ENCODE assay signal across 9 cellular contexts in the genomic region with DNA sequence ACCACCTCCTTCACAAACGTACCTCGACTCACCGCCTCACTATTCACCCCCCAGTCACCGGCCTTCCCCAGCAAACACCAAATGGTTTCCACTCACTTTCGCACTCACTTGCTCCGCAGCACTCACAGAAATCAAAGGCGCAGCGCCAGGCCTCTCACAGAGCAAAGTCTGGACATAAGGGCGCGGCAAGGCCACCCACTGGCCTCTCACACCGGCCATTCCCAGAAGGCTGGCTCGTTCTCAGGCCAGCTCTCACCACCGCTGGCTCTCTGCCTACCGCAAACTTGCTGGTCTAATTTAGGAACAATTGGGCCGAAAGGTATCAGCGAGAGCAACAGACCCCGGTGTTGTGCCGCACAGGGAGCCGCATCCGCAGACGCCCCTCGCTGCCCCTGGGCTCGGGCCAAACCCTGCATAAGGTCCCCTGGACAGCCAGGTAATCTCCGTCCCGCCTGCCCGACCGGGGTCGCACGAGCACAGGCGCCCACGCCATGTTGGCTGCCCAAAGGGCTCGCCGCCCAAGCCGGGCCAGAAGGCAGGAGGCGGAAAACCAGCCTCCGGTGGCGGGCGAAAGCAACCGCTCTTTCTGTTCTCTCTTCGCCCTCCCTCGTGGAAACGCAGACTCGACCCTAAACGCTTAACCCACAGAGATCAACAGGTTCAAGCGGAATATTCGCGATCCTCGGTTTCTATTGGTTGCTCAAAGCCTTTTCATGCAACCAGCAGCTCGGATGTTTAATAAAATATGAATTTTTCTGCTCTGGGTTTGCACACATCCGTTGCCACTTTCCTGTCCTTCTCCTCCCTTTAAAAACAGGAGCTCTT. TPM values are rescaled to one million over a fixed set of nuclear protein-coding genes. Genes with fewer than 3 reads are reported as not detected.
DNase-seq lines count a peak whose midpoint lies in the region; ATAC-seq and TF ChIP-seq lines count a peak whose summit lies in the region.
"Had no signal": no experiment of that assay in that cellular context is flagged by ENCODE, and none has a peak within 500 bp of the region (broad histone marks: within the 10 kb centered on the region; RNA-seq: fewer than 3 reads in every experiment).

No MANE protein-coding gene starts in this region.

- peaks cover 18 to 27% (median 25%) of the 10 kb centered on the region in 3 donors for H3K36me3 ChIP-seq in tibial artery

- no peak for DNase-seq in activated CD8-positive, alpha-beta memory T cell treated with anti-CD3 and anti-CD28 coated beads, Interleukin-2, amount 10 ng/mL, durations not matched to agents 7 days and 5 days
- no peak for DNase-seq in activated CD8-positive, alpha-beta memory T cell treated with anti-CD3 and anti-CD28 coated beads, Interleukin-2, amount 50 U/mL, for 48 hours
- peak; percentile 49 for DNase-seq in activated naive CD8-positive, alpha-beta T cell treated with anti-CD3 and anti-CD28 coated beads, Interleukin-2, amount 10 ng/mL, durations not matched to agents 7 days and 5 days
- DNase-seq in left colon = peak; percentile 48 to 64
- DNase-seq in tibial artery = peak; percentile 71 to 86
- no peak for DNase-seq in DMS 273 (lab: John Stamatoyannopoulos, UW; ENCODE audit: unreplicated experiment)
- DNase-seq in medulla oblongata (ENCODE audit: extremely low spot score) = no peak
- DNase-seq in NCI-H1092 treated with DMSO at 0.1 percent for 48 hours (lab: John Stamatoyannopoulos, UW) = no peak

- TF ChIP-seq CTCF in tibial artery (IDR thresholded peaks at IDR 0.05) = no peak

- POLR2A ChIA-PET in activated naive CD8-positive, alpha-beta T cell treated with anti-CD3 and anti-CD28 coated beads, Interleukin-2, amount 10 ng/mL, durations not matched to agents 7 days and 5 days (lab: Charles Lee) = no interaction called here

- CTCF ChIA-PET in activated CD8-positive, alpha-beta memory T cell treated with anti-CD3 and anti-CD28 coated beads, Interleukin-2, amount 10 ng/mL, durations not matched to agents 7 days and 5 days (lab: Charles Lee) = no interaction called here

- no peaks in the 10 kb centered on the region for H3K9me3 ChIP-seq in tibial artery

- peak overlapping the region; percentile 45 for H3K27ac Mint-ChIP-seq in activated CD8-positive, alpha-beta memory T cell treated with anti-CD3 and anti-CD28 coated beads, Interleukin-2, amount 10 ng/mL, durations not matched to agents 7 days and 5 days
- peak overlapping the region; percentile 79 for H3K27ac Mint-ChIP-seq in activated naive CD8-positive, alpha-beta T cell treated with anti-CD3 and anti-CD28 coated beads, Interleukin-2, amount 10 ng/mL, durations not matched to agents 7 days and 5 days

- H3K4me3 ChIP-seq in tibial artery = peak overlapping the region; percentile 79 to 84

- peaks cover 0 to 31% (median 16%) of the 10 kb centered on the region in 4 donors for H3K4me1 ChIP-seq in tibial artery

- no peaks in the 10 kb centered on the region for H3K9me3 Mint-ChIP-seq in activated CD8-positive, alpha-beta memory T cell treated with anti-CD3 and anti-CD28 coated beads, Interleukin-2, amount 10 ng/mL, durations not matched to agents 7 days and 5 days (ENCODE audit: low read depth)
- peaks cover 1% of the 10 kb centered on the region for H3K9me3 Mint-ChIP-seq in activated naive CD8-positive, alpha-beta T cell treated with anti-CD3 and anti-CD28 coated beads, Interleukin-2, amount 10 ng/mL, durations not matched to agents 7 days and 5 days

- peak overlapping the region; percentile 48 for H3K4me3 Mint-ChIP-seq in activated CD8-positive, alpha-beta memory T cell treated with anti-CD3 and anti-CD28 coated beads, Interleukin-2, amount 10 ng/mL, durations not matched to agents 7 days and 5 days
- peak overlapping the region; percentile 55 for H3K4me3 Mint-ChIP-seq in activated naive CD8-positive, alpha-beta T cell treated with anti-CD3 and anti-CD28 coated beads, Interleukin-2, amount 10 ng/mL, durations not matched to agents 7 days and 5 days

- peak overlapping the region; percentile 70 to 95 for H3K27ac ChIP-seq in tibial artery

- ATAC-seq in activated CD8-positive, alpha-beta memory T cell treated with anti-CD3 and anti-CD28 coated beads, Interleukin-2, amount 10 ng/mL, durations not matched to agents 7 days and 5 days = no peak
- no peak for ATAC-seq in activated naive CD8-positive, alpha-beta T cell treated with anti-CD3 and anti-CD28 coated beads, Interleukin-2, amount 10 ng/mL, durations not matched to agents 7 days and 5 days (ENCODE audit: low read depth)
- peak; percentile 86 for ATAC-seq in left colon

- H3K27me3 ChIP-seq in tibial artery = no peaks in the 10 kb centered on the region

- H3K36me3 Mint-ChIP-seq in activated CD8-positive, alpha-beta memory T cell treated with anti-CD3 and anti-CD28 coated beads, Interleukin-2, amount 10 ng/mL, durations not matched to agents 7 days and 5 days = peaks cover 5% of the 10 kb centered on the region
- peaks cover 1% of the 10 kb centered on the region for H3K36me3 Mint-ChIP-seq in activated naive CD8-positive, alpha-beta T cell treated with anti-CD3 and anti-CD28 coated beads, Interleukin-2, amount 10 ng/mL, durations not matched to agents 7 days and 5 days

- intact Hi-C loops in left colon (cut with DNase I, micrococcal nuclease) = no loop called here
- intact Hi-C loops in tibial artery (cut with DNase I; ENCODE audit: low total_unique reads) = no loop called here

- H3K4me1 Mint-ChIP-seq in activated CD8-positive, alpha-beta memory T cell treated with anti-CD3 and anti-CD28 coated beads, Interleukin-2, amount 10 ng/mL, durations not matched to agents 7 days and 5 days = peaks cover 37% of the 10 kb centered on the region
- peaks cover 33% of the 10 kb centered on the region for H3K4me1 Mint-ChIP-seq in activated naive CD8-positive, alpha-beta T cell treated with anti-CD3 and anti-CD28 coated beads, Interleukin-2, amount 10 ng/mL, durations not matched to agents 7 days and 5 days

- peaks cover 95% of the 10 kb centered on the region for H3K27me3 Mint-ChIP-seq in activated CD8-positive, alpha-beta memory T cell treated with anti-CD3 and anti-CD28 coated beads, Interleukin-2, amount 10 ng/mL, durations not matched to agents 7 days and 5 days
- H3K27me3 Mint-ChIP-seq in activated naive CD8-positive, alpha-beta T cell treated with anti-CD3 and anti-CD28 coated beads, Interleukin-2, amount 10 ng/mL, durations not matched to agents 7 days and 5 days = peaks cover 92% of the 10 kb centered on the region

RNA-seq across cellular contexts. Expression of a gene that starts 2.9 kb away (rescaled TPM):
- not detected for total RNA-seq in activated CD8-positive, alpha-beta memory T cell treated with anti-CD3 and anti-CD28 coated beads, Interleukin-2, amount 10 ng/mL, durations not matched to agents 7 days and 5 days
- total RNA-seq in activated naive CD8-positive, alpha-beta T cell treated with anti-CD3 and anti-CD28 coated beads, Interleukin-2, amount 10 ng/mL, durations not matched to agents 7 days and 5 days = not detected
- under 1 TPM; 0.09 to 0.36 TPM for total RNA-seq in left colon
- total RNA-seq: dermis microvascular lymphatic vessel endothelial cell had no signal

RNA-seq across cellular contexts. Expression of a gene that starts 6.5 kb away (rescaled TPM):
- total RNA-seq in activated CD8-positive, alpha-beta memory T cell treated with anti-CD3 and anti-CD28 coated beads, Interleukin-2, amount 10 ng/mL, durations not matched to agents 7 days and 5 days = 10 to 100 TPM; 45.1 to 45.4 TPM
- 10 to 100 TPM; 42.9 to 48.9 TPM for total RNA-seq in activated naive CD8-positive, alpha-beta T cell treated with anti-CD3 and anti-CD28 coated beads, Interleukin-2, amount 10 ng/mL, durations not matched to agents 7 days and 5 days
- total RNA-seq in left colon = 10 to 100 TPM; 24.9 to 30.6 TPM

Comparison
In these comparisons a context has a peak if more than half of its experiments do, and no peak if none do; other contexts are left out.
1. DNase-seq: peak in activated naive CD8-positive, alpha-beta T cell treated with anti-CD3 and anti-CD28 coated beads, Interleukin-2, amount 10 ng/mL, durations not matched to agents 7 days and 5 days (single experiment), left colon (2 of 2) and tibial artery (2 of 2); none in activated CD8-positive, alpha-beta memory T cell treated with anti-CD3 and anti-CD28 coated beads, Interleukin-2, amount 10 ng/mL, durations not matched to agents 7 days and 5 days (single experiment), activated CD8-positive, alpha-beta memory T cell treated with anti-CD3 and anti-CD28 coated beads, Interleukin-2, amount 50 U/mL, for 48 hours (single experiment), DMS 273 (single experiment), medulla oblongata (single experiment) and NCI-H1092 treated with DMSO at 0.1 percent for 48 hours (single experiment).